1 cellular context compared by ENCODE assay signal in the genomic region with DNA sequence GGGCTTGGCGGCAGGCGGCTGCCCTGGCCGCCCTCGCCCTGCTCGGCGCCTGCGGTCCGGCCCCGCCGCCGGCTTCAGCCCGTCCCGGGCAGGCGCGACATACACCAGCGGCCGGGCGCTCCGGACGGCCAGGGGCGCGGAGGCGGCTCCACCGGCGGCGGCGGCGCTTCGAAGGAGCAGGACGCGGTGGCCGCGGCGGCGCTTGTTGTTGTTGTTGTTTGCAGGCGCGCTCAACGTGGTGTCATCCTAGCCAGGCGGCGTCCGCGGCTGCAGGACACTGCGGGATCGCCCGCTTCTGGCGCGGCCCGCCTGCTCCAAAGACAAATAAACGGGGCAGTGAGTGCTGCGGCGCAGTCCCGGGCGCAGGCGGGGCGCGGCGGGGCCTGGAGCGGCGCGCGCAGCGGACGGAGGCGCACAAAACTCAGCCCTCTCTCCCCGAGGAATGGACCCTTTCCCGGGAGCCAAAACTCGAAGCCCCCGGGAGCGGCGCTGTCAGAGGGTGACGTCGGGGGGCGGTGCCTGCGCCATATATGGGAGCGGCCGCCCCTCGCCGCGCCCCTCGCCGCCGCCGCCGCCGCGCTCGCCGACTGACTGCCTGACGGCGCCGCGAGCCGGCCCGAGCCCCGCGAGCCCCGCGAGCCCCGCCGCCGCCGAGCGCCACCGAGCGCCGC.
TF ChIP-seq lines count a peak whose summit lies in the region.

A gene with protein sequence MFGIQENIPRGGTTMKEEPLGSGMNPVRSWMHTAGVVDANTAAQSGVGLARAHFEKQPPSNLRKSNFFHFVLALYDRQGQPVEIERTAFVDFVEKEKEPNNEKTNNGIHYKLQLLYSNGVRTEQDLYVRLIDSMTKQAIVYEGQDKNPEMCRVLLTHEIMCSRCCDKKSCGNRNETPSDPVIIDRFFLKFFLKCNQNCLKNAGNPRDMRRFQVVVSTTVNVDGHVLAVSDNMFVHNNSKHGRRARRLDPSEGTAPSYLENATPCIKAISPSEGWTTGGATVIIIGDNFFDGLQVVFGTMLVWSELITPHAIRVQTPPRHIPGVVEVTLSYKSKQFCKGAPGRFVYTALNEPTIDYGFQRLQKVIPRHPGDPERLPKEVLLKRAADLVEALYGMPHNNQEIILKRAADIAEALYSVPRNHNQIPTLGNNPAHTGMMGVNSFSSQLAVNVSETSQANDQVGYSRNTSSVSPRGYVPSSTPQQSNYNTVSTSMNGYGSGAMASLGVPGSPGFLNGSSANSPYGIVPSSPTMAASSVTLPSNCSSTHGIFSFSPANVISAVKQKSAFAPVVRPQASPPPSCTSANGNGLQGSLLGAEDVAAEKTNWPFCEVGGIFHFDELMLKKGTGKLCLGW (minus strand): TSS at position 444 of the 671 bp plus-strand sequence. CDS start 506 bp downstream, outside the sequence.

TF ChIP-seq in WTC11, 78 proteins besides CTCF, POLR2A, EP300 and RAD21 (continued from another document):
- TF ChIP-seq, protein P1, sequence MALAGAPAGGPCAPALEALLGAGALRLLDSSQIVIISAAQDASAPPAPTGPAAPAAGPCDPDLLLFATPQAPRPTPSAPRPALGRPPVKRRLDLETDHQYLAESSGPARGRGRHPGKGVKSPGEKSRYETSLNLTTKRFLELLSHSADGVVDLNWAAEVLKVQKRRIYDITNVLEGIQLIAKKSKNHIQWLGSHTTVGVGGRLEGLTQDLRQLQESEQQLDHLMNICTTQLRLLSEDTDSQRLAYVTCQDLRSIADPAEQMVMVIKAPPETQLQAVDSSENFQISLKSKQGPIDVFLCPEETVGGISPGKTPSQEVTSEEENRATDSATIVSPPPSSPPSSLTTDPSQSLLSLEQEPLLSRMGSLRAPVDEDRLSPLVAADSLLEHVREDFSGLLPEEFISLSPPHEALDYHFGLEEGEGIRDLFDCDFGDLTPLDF (CRISPR knock-in tag; IDR thresholded peaks at IDR 0.05): no peak
